Comparison of ENCODE assay signal across 31 cellular contexts in genomic region chr6:50884364-50884763, GRCh38.
"Had no signal": no experiment of that assay in that cellular context is flagged by ENCODE, and none has a peak within 500 bp of the region (broad histone marks: within the 10 kb centered on the region; RNA-seq: fewer than 3 reads in every experiment).

No MANE protein-coding gene starts in this region.

- H3K4me1 ChIP-seq: adrenal gland, body of pancreas, breast epithelium had no signal

- H3K27me3 ChIP-seq: adrenal gland, body of pancreas, brain microvascular endothelial cell, breast epithelium had no signal

- H3K9me3 ChIP-seq: adrenal gland, body of pancreas, breast epithelium had no signal

- H3K27ac ChIP-seq: adrenal gland, body of pancreas, brain microvascular endothelial cell, breast epithelium, VCaP had no signal

- H3K4me3 ChIP-seq: adrenal gland, body of pancreas, breast epithelium had no signal

- H3K36me3 ChIP-seq: adrenal gland, brain microvascular endothelial cell, breast epithelium had no signal

- ATAC-seq: activated CD8-positive, alpha-beta T cell treated with anti-CD3 and anti-CD28 coated beads for 36 hours; activated naive CD4-positive, alpha-beta T cell treated with anti-CD3 and anti-CD28 coated beads, Interleukin-2, amount 50 U/mL, for 72 hours; activated T-cell treated with anti-CD3 and anti-CD28 coated beads, Interleukin-2, amount 50 U/mL, for 4 hours; activated T-cell treated with anti-CD3 and anti-CD28 coated beads, Interleukin-2, amount 50 U/mL, for 72 hours; activated T-helper 17 cell treated with anti-CD3 and anti-CD28 coated beads, Interleukin-2, amount 50 U/mL, for 72 hours; body of pancreas had no signal

- DNase-seq: activated B cell treated with CpG ODN at 0.5 μM for 24 hours; activated CD4-positive, alpha-beta memory T cell treated with anti-CD3 and anti-CD28 coated beads for 36 hours; activated CD4-positive, alpha-beta T cell treated with anti-CD3 and anti-CD28 coated beads for 4 hours; activated CD4-positive, alpha-beta T cell treated with anti-CD3 and anti-CD28 coated beads, Interleukin-2, amount 10 ng/mL, durations not matched to agents 24 days and 14 days; activated CD4-positive, alpha-beta T cell treated with anti-CD3 and anti-CD28 coated beads, Interleukin-2, amount 50 U/mL, for 1 hour; activated CD4-positive, alpha-beta T cell treated with anti-CD3 and anti-CD28 coated beads, Interleukin-2, amount 50 U/mL, for 4 hours; activated CD4-positive, CD25-positive, alpha-beta regulatory T cell treated with anti-CD3 and anti-CD28 coated beads, Interleukin-2, amount 50 U/mL, for 72 hours; activated CD8-positive, alpha-beta memory T cell treated with anti-CD3 and anti-CD28 coated beads, Interleukin-2, amount 50 U/mL, for 4 hours; activated CD8-positive, alpha-beta T cell treated with anti-CD3 and anti-CD28 coated beads for 36 hours; activated effector memory CD4-positive, alpha-beta T cell treated with anti-CD3 and anti-CD28 coated beads, Interleukin-2, amount 50 U/mL, for 16 hours; activated gamma-delta T cell treated with Interleukin-2 at 50 U/mL for 16 hours; activated naive CD4-positive, alpha-beta T cell; activated naive CD4-positive, alpha-beta T cell treated with anti-CD3 and anti-CD28 coated beads for 36 hours; activated naive CD4-positive, alpha-beta T cell treated with anti-CD3 and anti-CD28 coated beads, Interleukin-2, amount 50 U/mL, for 16 hours; activated naive CD8-positive, alpha-beta T cell treated with anti-CD3 and anti-CD28 coated beads for 36 hours; activated T-cell treated with anti-CD3 and anti-CD28 coated beads for 4 hours; activated T-cell treated with anti-CD3 and anti-CD28 coated beads, Interleukin-2, amount 50 U/mL, for 1 hour; activated T-cell treated with anti-CD3 and anti-CD28 coated beads, Interleukin-2, amount 50 U/mL, for 4 hours; activated T-cell treated with anti-CD3 and anti-CD28 coated beads, Interleukin-2, amount 50 U/mL, for 72 hours; adrenal gland; amniotic stem cell; aorta; body of pancreas; brain microvascular endothelial cell; central memory CD4-positive, alpha-beta T cell; T-helper 2 cell; T-helper 9 cell had no signal
